In the genomic region with DNA sequence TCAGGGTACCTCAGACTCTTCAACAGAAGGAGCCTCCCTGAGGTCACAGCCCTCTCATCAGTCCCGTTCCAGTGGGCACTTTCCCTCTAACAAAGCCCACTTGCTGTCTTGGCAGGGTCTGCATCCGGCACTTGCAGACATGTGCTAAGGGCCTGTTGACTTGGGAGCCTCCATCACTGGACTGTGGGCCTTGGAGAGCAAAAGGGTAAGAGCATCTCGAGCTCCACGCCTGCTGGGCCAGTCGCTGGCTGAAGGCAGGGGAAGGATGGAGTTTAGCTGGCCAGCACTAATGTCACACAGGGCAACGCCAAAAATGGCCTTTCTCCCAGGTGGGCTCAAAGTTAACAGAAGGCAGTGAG, we compare ENCODE assay signal across 12 cellular contexts. TPM values are rescaled to one million over a fixed set of nuclear protein-coding genes. Genes with fewer than 3 reads are reported as not detected.
DNase-seq lines count a peak whose midpoint lies in the region; ATAC-seq and TF ChIP-seq lines count a peak whose summit lies in the region.
"Had no signal": no experiment of that assay in that cellular context is flagged by ENCODE, and none has a peak within 500 bp of the region (broad histone marks: within the 10 kb centered on the region; RNA-seq: fewer than 3 reads in every experiment).

No MANE protein-coding gene starts in this region.

- H3K27ac Mint-ChIP-seq in GM23338 (peak overlapping the region; percentile 97), T-cell (peak overlapping the region; percentile 75 to 89), endothelial cell (ENCODE audit: unreplicated experiment) (peak overlapping the region; percentile 21), osteocyte (ENCODE audit: unreplicated experiment) (peak overlapping the region; percentile 67)

- H3K27me3 ChIP-seq in GM23338 (ENCODE audit: insufficient read depth) = no peaks in the 10 kb centered on the region
- H3K27me3 ChIP-seq: SJCRH30 had no signal

- peaks cover 32% of the 10 kb centered on the region for H3K4me1 ChIP-seq in GM23338 (ENCODE audit: insufficient read depth)
- H3K4me1 ChIP-seq: SJCRH30 had no signal

- H3K9me3 Mint-ChIP-seq in GM23338 (no peaks in the 10 kb centered on the region), T-cell (no peaks in the 10 kb centered on the region), endothelial cell (ENCODE audit: unreplicated experiment) (no peaks in the 10 kb centered on the region), osteocyte (ENCODE audit: unreplicated experiment) (no peaks in the 10 kb centered on the region)

- H3K9me2 ChIP-seq in GM23338 (ENCODE audit: insufficient read depth) = no peaks in the 10 kb centered on the region; the same call in 1 of the 2 replicates

- H3K79me2 ChIP-seq in GM23338 (replicated peaks; ENCODE audit: insufficient read depth) = peaks cover 36% of the 10 kb centered on the region

- H3K36me3 Mint-ChIP-seq in GM23338 (ENCODE audit: low read depth) (peaks cover 23% of the 10 kb centered on the region), T-cell (peaks cover 6% of the 10 kb centered on the region), endothelial cell (ENCODE audit: low read depth, unreplicated experiment) (peaks cover 11% of the 10 kb centered on the region), osteocyte (ENCODE audit: unreplicated experiment) (peaks cover 10% of the 10 kb centered on the region)

- H4K20me1 ChIP-seq in GM23338 (replicated peaks; ENCODE audit: insufficient read depth) = peaks cover 13% of the 10 kb centered on the region

- H3K27ac ChIP-seq in GM23338 (ENCODE audit: low read depth) = peak overlapping the region; percentile 100
- H3K27ac ChIP-seq: SJCRH30 had no signal

- TF ChIP-seq CTCF in GM23338 (conservative IDR thresholded peaks at IDR 0.05; ENCODE audit: low read depth in 2 of 2) (no peak), endothelial cell (IDR thresholded peaks at IDR 0.05; ENCODE audit: unreplicated experiment) (no peak), osteocyte (IDR thresholded peaks at IDR 0.05) (no peak)

- POLR2A ChIA-PET in T-cell (lab: Charles Lee) = interaction anchor here in 1 of 2 donors (0.6 kb wide), 1 partner anchor 9 kb away, joined by 6 read pairs; no protein-coding TSS in a partner anchor

- H3F3A ChIP-seq in GM23338 (replicated peaks; ENCODE audit: low read depth) = peaks cover 11% of the 10 kb centered on the region; the same call in 1 of the 2 replicates

- H3K4me2 ChIP-seq in GM23338 = peak overlapping the region; percentile 94

- no peak for DNase-seq in GM23338 (ENCODE audit: low spot score)
- no peak for DNase-seq in T-cell
- DNase-seq in endothelial cell (ENCODE audit: low spot score) = no peak
- no peak for DNase-seq in osteocyte (ENCODE audit: extremely low spot score, unreplicated experiment)
- no peak for DNase-seq in ecto neural progenitor cell (ENCODE audit: low spot score)
- no peak for DNase-seq in NCI-H1092 (lab: John Stamatoyannopoulos, UW)
- no peak for DNase-seq in islet precursor cell
- DNase-seq: activated CD4-positive, alpha-beta T cell treated with anti-CD3 and anti-CD28 coated beads for 1 hour; effector CD8-positive, alpha-beta T cell; NCI-H187; SJCRH30 had no signal

- CTCF ChIA-PET in T-cell (lab: Charles Lee) = no interaction called here

- H3K27me3 Mint-ChIP-seq in GM23338 (ENCODE audit: insufficient read depth, low read depth, poor library complexity) (peaks cover 20% of the 10 kb centered on the region), T-cell (no peaks in the 10 kb centered on the region), endothelial cell (ENCODE audit: unreplicated experiment) (peaks cover 19% of the 10 kb centered on the region), osteocyte (ENCODE audit: unreplicated experiment) (no peaks in the 10 kb centered on the region)

- H2AFZ ChIP-seq in GM23338 = peak overlapping the region; percentile 25; the same call in 1 of the 2 replicates

- no peak for ATAC-seq in GM23338
- ATAC-seq in T-cell (replicated peaks in 1 of 4) = no peak
- ATAC-seq: HepG2 had no signal

- H3K36me3 ChIP-seq in GM23338 (ENCODE audit: insufficient read depth) = peaks cover 14% of the 10 kb centered on the region
- H3K36me3 ChIP-seq: SJCRH30 had no signal

- H3K4me3 Mint-ChIP-seq in GM23338 (peak overlapping the region; percentile 94), T-cell (peak overlapping the region; percentile 41 to 68 (median 55)), endothelial cell (ENCODE audit: unreplicated experiment) (peak overlapping the region; percentile 72), osteocyte (ENCODE audit: unreplicated experiment) (peak overlapping the region; percentile 2)

- peaks cover 37% of the 10 kb centered on the region for H3K4me1 Mint-ChIP-seq in GM23338
- H3K4me1 Mint-ChIP-seq in T-cell = peaks cover 49 to 59% (median 53%) of the 10 kb centered on the region in 3 donors
- peaks cover 43% of the 10 kb centered on the region for H3K4me1 Mint-ChIP-seq in endothelial cell (ENCODE audit: unreplicated experiment)
- peaks cover 23% of the 10 kb centered on the region for H3K4me1 Mint-ChIP-seq in osteocyte (ENCODE audit: unreplicated experiment)

- peak overlapping the region; percentile 88 for H3K4me3 ChIP-seq in GM23338
- H3K4me3 ChIP-seq: SJCRH30 had no signal

TF ChIP-seq in GM23338, 12 proteins besides CTCF, POLR2A, EP300 and RAD21 (continues in another document):
- TF ChIP-seq EZH2phosphoT487 (IDR thresholded peaks at IDR 0.05; ENCODE audit: unreplicated experiment) (no peak), STAT1 (IDR thresholded peaks at IDR 0.05; ENCODE audit: unreplicated experiment) (no peak), CREB1 (CRISPR knock-in tag; IDR thresholded peaks at IDR 0.05; ENCODE audit: low read depth) (no peak), POLR2AphosphoS5 (IDR thresholded peaks at IDR 0.05; ENCODE audit: low read depth) (no peak)
- TF ChIP-seq, protein P1, sequence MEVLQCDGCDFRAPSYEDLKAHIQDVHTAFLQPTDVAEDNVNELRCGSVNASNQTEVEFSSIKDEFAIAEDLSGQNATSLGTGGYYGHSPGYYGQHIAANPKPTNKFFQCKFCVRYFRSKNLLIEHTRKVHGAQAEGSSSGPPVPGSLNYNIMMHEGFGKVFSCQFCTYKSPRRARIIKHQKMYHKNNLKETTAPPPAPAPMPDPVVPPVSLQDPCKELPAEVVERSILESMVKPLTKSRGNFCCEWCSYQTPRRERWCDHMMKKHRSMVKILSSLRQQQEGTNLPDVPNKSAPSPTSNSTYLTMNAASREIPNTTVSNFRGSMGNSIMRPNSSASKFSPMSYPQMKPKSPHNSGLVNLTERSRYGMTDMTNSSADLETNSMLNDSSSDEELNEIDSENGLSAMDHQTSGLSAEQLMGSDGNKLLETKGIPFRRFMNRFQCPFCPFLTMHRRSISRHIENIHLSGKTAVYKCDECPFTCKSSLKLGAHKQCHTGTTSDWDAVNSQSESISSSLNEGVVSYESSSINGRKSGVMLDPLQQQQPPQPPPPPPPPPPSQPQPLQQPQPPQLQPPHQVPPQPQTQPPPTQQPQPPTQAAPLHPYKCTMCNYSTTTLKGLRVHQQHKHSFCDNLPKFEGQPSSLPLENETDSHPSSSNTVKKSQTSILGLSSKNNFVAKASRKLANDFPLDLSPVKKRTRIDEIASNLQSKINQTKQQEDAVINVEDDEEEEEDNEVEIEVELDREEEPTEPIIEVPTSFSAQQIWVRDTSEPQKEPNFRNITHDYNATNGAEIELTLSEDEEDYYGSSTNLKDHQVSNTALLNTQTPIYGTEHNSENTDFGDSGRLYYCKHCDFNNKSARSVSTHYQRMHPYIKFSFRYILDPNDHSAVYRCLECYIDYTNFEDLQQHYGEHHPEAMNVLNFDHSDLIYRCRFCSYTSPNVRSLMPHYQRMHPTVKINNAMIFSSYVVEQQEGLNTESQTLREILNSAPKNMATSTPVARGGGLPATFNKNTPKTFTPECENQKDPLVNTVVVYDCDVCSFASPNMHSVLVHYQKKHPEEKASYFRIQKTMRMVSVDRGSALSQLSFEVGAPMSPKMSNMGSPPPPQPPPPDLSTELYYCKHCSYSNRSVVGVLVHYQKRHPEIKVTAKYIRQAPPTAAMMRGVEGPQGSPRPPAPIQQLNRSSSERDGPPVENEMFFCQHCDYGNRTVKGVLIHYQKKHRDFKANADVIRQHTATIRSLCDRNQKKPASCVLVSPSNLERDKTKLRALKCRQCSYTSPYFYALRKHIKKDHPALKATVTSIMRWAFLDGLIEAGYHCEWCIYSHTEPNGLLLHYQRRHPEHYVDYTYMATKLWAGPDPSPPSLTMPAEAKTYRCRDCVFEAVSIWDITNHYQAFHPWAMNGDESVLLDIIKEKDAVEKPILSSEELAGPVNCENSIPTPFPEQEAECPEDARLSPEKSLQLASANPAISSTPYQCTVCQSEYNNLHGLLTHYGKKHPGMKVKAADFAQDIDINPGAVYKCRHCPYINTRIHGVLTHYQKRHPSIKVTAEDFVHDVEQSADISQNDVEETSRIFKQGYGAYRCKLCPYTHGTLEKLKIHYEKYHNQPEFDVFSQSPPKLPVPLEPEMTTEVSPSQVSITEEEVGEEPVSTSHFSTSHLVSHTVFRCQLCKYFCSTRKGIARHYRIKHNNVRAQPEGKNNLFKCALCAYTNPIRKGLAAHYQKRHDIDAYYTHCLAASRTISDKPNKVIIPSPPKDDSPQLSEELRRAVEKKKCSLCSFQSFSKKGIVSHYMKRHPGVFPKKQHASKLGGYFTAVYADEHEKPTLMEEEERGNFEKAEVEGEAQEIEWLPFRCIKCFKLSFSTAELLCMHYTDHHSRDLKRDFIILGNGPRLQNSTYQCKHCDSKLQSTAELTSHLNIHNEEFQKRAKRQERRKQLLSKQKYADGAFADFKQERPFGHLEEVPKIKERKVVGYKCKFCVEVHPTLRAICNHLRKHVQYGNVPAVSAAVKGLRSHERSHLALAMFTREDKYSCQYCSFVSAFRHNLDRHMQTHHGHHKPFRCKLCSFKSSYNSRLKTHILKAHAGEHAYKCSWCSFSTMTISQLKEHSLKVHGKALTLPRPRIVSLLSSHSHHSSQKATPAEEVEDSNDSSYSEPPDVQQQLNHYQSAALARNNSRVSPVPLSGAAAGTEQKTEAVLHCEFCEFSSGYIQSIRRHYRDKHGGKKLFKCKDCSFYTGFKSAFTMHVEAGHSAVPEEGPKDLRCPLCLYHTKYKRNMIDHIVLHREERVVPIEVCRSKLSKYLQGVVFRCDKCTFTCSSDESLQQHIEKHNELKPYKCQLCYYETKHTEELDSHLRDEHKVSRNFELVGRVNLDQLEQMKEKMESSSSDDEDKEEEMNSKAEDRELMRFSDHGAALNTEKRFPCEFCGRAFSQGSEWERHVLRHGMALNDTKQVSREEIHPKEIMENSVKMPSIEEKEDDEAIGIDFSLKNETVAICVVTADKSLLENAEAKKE (CRISPR knock-in tag; IDR thresholded peaks at IDR 0.05) = no peak

RNA-seq across cellular contexts. Expression of a gene that starts 2.2 kb away (rescaled TPM):
- 85.9 and 106 TPM in 2 replicates for total RNA-seq in GM23338 (2014; rRNA removed; shearing (Covaris generic))
- polyA plus RNA-seq in GM23338 (2016; fragmentation: Nextera tagmentation; extraction: Ambion mirVana) = 82.5 and 96.4 TPM in 2 replicates
- total RNA-seq in T-cell = 100 to 1,000 TPM in 3 of 5 donors, 10 to 100 TPM in 2; 89.5 to 113 (median 103) TPM
- 111 TPM for total RNA-seq in endothelial cell (ENCODE audit: unreplicated experiment)
- 71.6 and 74.7 TPM in 2 replicates for total RNA-seq in osteocyte

RNA-seq across cellular contexts. Expression of a gene that starts 44.6 kb away (rescaled TPM):
- total RNA-seq in GM23338 (2014; rRNA removed; shearing (Covaris generic)) = 145 and 150 TPM in 2 replicates
- 40.3 and 43.4 TPM in 2 replicates for polyA plus RNA-seq in GM23338 (2016; fragmentation: Nextera tagmentation; extraction: Ambion mirVana)
- total RNA-seq in T-cell (1 to 10 TPM; 1.6 to 5.1 (median 3.2) TPM), endothelial cell (ENCODE audit: unreplicated experiment) (11.0 TPM), osteocyte (1.1 and 1.7 TPM in 2 replicates)

Comparison
In these comparisons a context has a peak if more than half of its experiments do, and no peak if none do; other contexts are left out.
1. H3K27ac Mint-ChIP-seq: peak in every context shown above with its lines; median percentile 97 in GM23338; 82 in T-cell; 67 in osteocyte; 21 in endothelial cell.
2. H3K4me3 Mint-ChIP-seq: peak in every context shown above with its lines; median percentile 94 in GM23338; 72 in endothelial cell; 55 in T-cell; 2 in osteocyte.
3. RNA of a gene that starts 44.6 kb away (total RNA-seq): 145 to 150 TPM in GM23338; 11.0 TPM in endothelial cell (single experiment), 1.6 to 5.1 TPM in T-cell and 1.1 to 1.7 TPM in osteocyte; every median in the first group is over 10 times any median in the second.